ENCODE assay signal across 1 cellular context in genomic region chr14:41570415-41571155, GRCh38.
A peak's percentile ranks its signal among the peaks of the same experiment; 100 is the strongest.
TF ChIP-seq lines count a peak whose summit lies in the region.

No MANE protein-coding gene starts in this region.

TF ChIP-seq in H1, 55 proteins besides CTCF, POLR2A, EP300 and RAD21:
- no peak for TF ChIP-seq CHD7 (IDR thresholded peaks at IDR 0.05; ENCODE audit: insufficient replicate concordance, low read length)
- TF ChIP-seq E2F6 (IDR thresholded peaks at IDR 0.05): no peak
- TF ChIP-seq KDM4A (IDR thresholded peaks at IDR 0.05; ENCODE audit: low read depth, low read length, severe bottlenecking): no peak
- TF ChIP-seq TCF12 (IDR thresholded peaks at IDR 0.05; ENCODE audit: low read depth, low read length): 0 out of 2 replicates have a peak, but pooled peaks have one; percentile 63
- TF ChIP-seq JUND (IDR thresholded peaks at IDR 0.05; ENCODE audit: low read length): no peak
- no peak for TF ChIP-seq YY1 (IDR thresholded peaks at IDR 0.05; ENCODE audit: low read depth, low read length)
- no peak for TF ChIP-seq SUZ12 (IDR thresholded peaks at IDR 0.05; ENCODE audit: low read length)
- TF ChIP-seq BCL11A (IDR thresholded peaks at IDR 0.05; ENCODE audit: low read depth in 2 of 2, low read length in 2 of 2): peak in 1 of 2 experiments; percentile 47
- peak; percentile 52; the same call in 1 of the 2 replicates for TF ChIP-seq POU5F1 (IDR thresholded peaks at IDR 0.05; ENCODE audit: low read depth, low read length)
- TF ChIP-seq KDM1A (IDR thresholded peaks at IDR 0.05; ENCODE audit: borderline replicate concordance, low read length): no peak
- TF ChIP-seq TEAD4 (IDR thresholded peaks at IDR 0.05; ENCODE audit: low read depth, low read length): no peak
- TF ChIP-seq CHD2 (IDR thresholded peaks at IDR 0.05; ENCODE audit: low read length): no peak
- TF ChIP-seq CHD1 (IDR thresholded peaks at IDR 0.05; ENCODE audit: low read depth, low read length): no peak
- TF ChIP-seq MAFK (IDR thresholded peaks at IDR 0.05; ENCODE audit: low read depth, low read length): no peak
